In the genomic region with DNA sequence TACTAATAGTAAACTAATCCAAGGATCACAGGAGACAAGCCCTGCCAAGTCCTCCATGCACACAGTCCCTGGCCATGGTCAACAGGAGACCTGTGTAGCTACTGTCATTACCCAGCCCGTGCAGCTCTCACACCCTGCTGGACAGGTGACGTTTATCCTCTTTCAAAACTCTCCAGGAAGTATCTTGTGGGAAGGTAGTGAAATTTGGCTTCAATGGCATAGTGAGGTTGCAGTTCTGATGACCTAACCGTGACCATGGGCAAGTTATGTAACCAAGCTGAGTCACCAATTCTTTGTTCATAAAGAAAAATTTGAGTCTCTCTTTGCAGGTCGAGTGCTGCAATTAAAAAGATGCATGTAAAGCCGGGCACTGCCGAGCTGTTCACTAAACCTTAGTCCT, we compare ENCODE assay signal across 11 cellular contexts. TPM values are rescaled to one million over a fixed set of nuclear protein-coding genes. Genes with fewer than 3 reads are reported as not detected.
A peak's percentile ranks its signal among the peaks of the same experiment; 100 is the strongest.
DNase-seq lines count a peak whose midpoint lies in the region; ATAC-seq, FAIRE-seq and TF ChIP-seq lines count a peak whose summit lies in the region.
"Had no signal": no experiment of that assay in that cellular context is flagged by ENCODE, and none has a peak within 500 bp of the region (broad histone marks: within the 10 kb centered on the region; RNA-seq: fewer than 3 reads in every experiment).

No MANE protein-coding gene starts in this region.

- H3K36me3 ChIP-seq in HCT116 (ENCODE audit: control insufficient read depth in 1 of 2, insufficient read depth in 2 of 2, low read length in 2 of 2) (no peaks in the 10 kb centered on the region), RWPE2 (ENCODE audit: low read depth) (no peaks in the 10 kb centered on the region), heart left ventricle (no peaks in the 10 kb centered on the region), skeletal muscle satellite cell (ENCODE audit: insufficient read depth, low read length) (no peaks in the 10 kb centered on the region), small intestine (ENCODE audit: control insufficient read depth in 2 of 2, insufficient read depth in 2 of 2, low read length in 2 of 2) (no peaks in the 10 kb centered on the region), SK-N-SH (replicated peaks in 1 of 2; ENCODE audit: control insufficient read depth in 1 of 2, insufficient read depth in 2 of 2, low read length in 1 of 2) (no peaks in the 10 kb centered on the region)
- H3K36me3 ChIP-seq: tibial nerve had no signal

- no peak for TF ChIP-seq POLR2A in HCT116 (IDR thresholded peaks at IDR 0.05; ENCODE audit: borderline replicate concordance, extremely low read depth, insufficient read depth, insufficient read length)
- TF ChIP-seq POLR2A in heart left ventricle (IDR thresholded peaks at IDR 0.05) = no peak

- 37 to 62% (median 52%) methylated on average over 6 of the region's 6 CpGs for WGBS in heart left ventricle, 4 donors
- WGBS in small intestine, 3 donors = 32 to 44% (median 36%) methylated on average over 6 of the region's 6 CpGs
- WGBS in SK-N-SH (ENCODE audit: low lambda C conversion rate) = 46% methylated on average over 6 of the region's 6 CpGs

- intact Hi-C loops in HCT116 (cut with micrococcal nuclease) (no loop called here), heart left ventricle (cut with DNase I) (no loop called here)

- no peak for TF ChIP-seq RAD21 in HCT116 (IDR thresholded peaks at IDR 0.05; ENCODE audit: low read depth)
- TF ChIP-seq RAD21 in SK-N-SH (IDR thresholded peaks at IDR 0.05; ENCODE audit: low read length) = no peak

- DNase-seq in HCT116 (ENCODE audit: low read depth, low spot score) = peak; percentile 13
- DNase-seq in RWPE2 (ENCODE audit: low spot score) = no peak
- no peak for DNase-seq in heart left ventricle
- DNase-seq in activated CD4-positive, CD25-positive, alpha-beta regulatory T cell (lab: John Stamatoyannopoulos, UW) = no peak
- no peak for DNase-seq in small intestine
- no peak for DNase-seq in SK-N-SH
- DNase-seq: activated CD4-positive, alpha-beta memory T cell treated with anti-CD3 and anti-CD28 coated beads, Interleukin-2, amount 10 ng/mL, durations not matched to agents 7 days and 5 days; NCI-H1694 had no signal

- POLR2A ChIA-PET in HCT116 (lab: Charles Lee) = no interaction called here
- POLR2A ChIA-PET in SK-N-SH (lab: Yijun Ruan, JAX) = interaction anchor here (0.6 kb wide), 1 partner anchor 16 kb away, joined by 3 read pairs; no protein-coding TSS in a partner anchor

- TF ChIP-seq EP300 in SK-N-SH (IDR thresholded peaks at IDR 0.05; ENCODE audit: borderline replicate concordance in 1 of 2, low read depth in 1 of 2, low read length in 1 of 2) = no peak

- H3K27ac ChIP-seq in HCT116 (ENCODE audit: low read depth, low read length) = no peak overlapping the region
- H3K27ac ChIP-seq in RWPE2 (ENCODE audit: poor library complexity, severe bottlenecking) = peak overlapping the region; percentile 79
- H3K27ac ChIP-seq in heart left ventricle = peak overlapping the region in 11 of 12 donors; percentile 15 to 86 (median 69)
- H3K27ac ChIP-seq in small intestine (ENCODE audit: low read depth in 1 of 2, low read length in 1 of 2) = peak overlapping the region in 1 of 2 donors; percentile 60
- H3K27ac ChIP-seq in SK-N-SH (ENCODE audit: low read depth in 2 of 2, low read length in 1 of 2) = no peak overlapping the region

- H3F3A ChIP-seq in SK-N-SH (replicated peaks; ENCODE audit: insufficient read depth) = no peaks in the 10 kb centered on the region

- no peak overlapping the region for H3K9ac ChIP-seq in HCT116 (ENCODE audit: low read length)
- H3K9ac ChIP-seq in skeletal muscle satellite cell (ENCODE audit: low read depth, low read length) = no peak overlapping the region
- no peak overlapping the region for H3K9ac ChIP-seq in SK-N-SH

- no peak for TF ChIP-seq CTCF in HCT116 (IDR thresholded peaks at IDR 0.05 in 2 of 3, conservative IDR thresholded peaks at IDR 0.05 in 1 of 3; ENCODE audit: borderline replicate concordance in 1 of 3, insufficient read depth in 1 of 3, low read depth in 2 of 3, low read length in 2 of 3)
- no peak for TF ChIP-seq CTCF in RWPE2 (IDR thresholded peaks at IDR 0.05; ENCODE audit: poor library complexity, severe bottlenecking)
- TF ChIP-seq CTCF in heart left ventricle (IDR thresholded peaks at IDR 0.05) = no peak
- TF ChIP-seq CTCF in SK-N-SH (IDR thresholded peaks at IDR 0.05) = no peak

- H3K9me2 ChIP-seq in HCT116 (ENCODE audit: insufficient read depth) = no peaks in the 10 kb centered on the region
- H3K9me2 ChIP-seq in SK-N-SH = no peaks in the 10 kb centered on the region

- CTCF ChIA-PET in HCT116 (lab: Charles Lee) = interaction anchor here (1.3 kb wide), 1 partner anchor 15 kb away, joined by 3 read pairs; no protein-coding TSS in a partner anchor
- CTCF ChIA-PET in SK-N-SH (lab: Yijun Ruan, JAX) = interaction anchor here (0.6 to 6.6 kb wide), 5 partner anchors 13 to 1931 kb away, joined by 3 to 47 read pairs (median 4); no protein-coding TSS in a partner anchor

- ATAC-seq in HCT116 = peak; percentile 48; the same call in 1 of the 2 replicates
- peak; percentile 80 for ATAC-seq in RWPE2 (ENCODE audit: low read depth)
- ATAC-seq in heart left ventricle = peak in 2 of 4 donors; percentile 32 to 34
- no peak for ATAC-seq in GM19035 (IDR thresholded peaks at IDR 0.05; ENCODE audit: unreplicated experiment)

- H3K27me3 ChIP-seq in HCT116 (ENCODE audit: insufficient read depth, low read length) = no peaks in the 10 kb centered on the region
- no peaks in the 10 kb centered on the region for H3K27me3 ChIP-seq in RWPE2 (ENCODE audit: insufficient read depth, poor library complexity, severe bottlenecking)
- no peaks in the 10 kb centered on the region for H3K27me3 ChIP-seq in heart left ventricle
- H3K27me3 ChIP-seq in skeletal muscle satellite cell (ENCODE audit: control insufficient read depth, insufficient read depth, low read length) = peaks cover 3% of the 10 kb centered on the region
- no peaks in the 10 kb centered on the region for H3K27me3 ChIP-seq in small intestine (ENCODE audit: control insufficient read depth in 2 of 2, insufficient read depth in 2 of 2, low read length in 2 of 2)
- H3K27me3 ChIP-seq in SK-N-SH (ENCODE audit: insufficient read depth) = no peaks in the 10 kb centered on the region
- H3K27me3 ChIP-seq: tibial nerve had no signal

- H3K4me1 ChIP-seq in HCT116 (ENCODE audit: control insufficient read depth in 1 of 2, insufficient read depth in 2 of 2, low read length in 2 of 2) (peaks cover 12 to 29% of the 10 kb centered on the region in 2 experiments), RWPE2 (ENCODE audit: insufficient read depth, poor library complexity, severe bottlenecking) (peaks cover 23% of the 10 kb centered on the region), heart left ventricle (peaks cover 9 to 55% (median 37%) of the 10 kb centered on the region in 12 donors), skeletal muscle satellite cell (ENCODE audit: control insufficient read depth, insufficient read depth, low read length) (peaks cover 27% of the 10 kb centered on the region), small intestine (ENCODE audit: control insufficient read depth in 2 of 2, insufficient read depth in 1 of 2, low read depth in 1 of 2, low read length in 1 of 2) (peaks cover 0 to 13% of the 10 kb centered on the region in 2 donors), SK-N-SH (ENCODE audit: control insufficient read depth in 1 of 2, insufficient read depth in 2 of 2, low read depth in 1 of 2, low read length in 1 of 2) (peaks cover 0 to 11% of the 10 kb centered on the region in 2 experiments; a peak in 1 of 4 replicates)

- H4K20me1 ChIP-seq in HCT116 (ENCODE audit: insufficient read depth) (no peaks in the 10 kb centered on the region), SK-N-SH (ENCODE audit: insufficient read depth) (no peaks in the 10 kb centered on the region)

- no TSS peak for BruUV-seq in HCT116 (replicated peaks; lab: Mats Ljungman, UMichigan)

- H3K9me3 ChIP-seq in HCT116 (ENCODE audit: control insufficient read depth in 1 of 2, insufficient read depth in 1 of 2, low read depth in 1 of 2, low read length in 2 of 2) = no peaks in the 10 kb centered on the region
- H3K9me3 ChIP-seq in RWPE2 (ENCODE audit: severe bottlenecking) = no peaks in the 10 kb centered on the region
- no peaks in the 10 kb centered on the region for H3K9me3 ChIP-seq in heart left ventricle
- H3K9me3 ChIP-seq in skeletal muscle satellite cell (replicated peaks; ENCODE audit: low read length) = no peaks in the 10 kb centered on the region
- no peaks in the 10 kb centered on the region for H3K9me3 ChIP-seq in small intestine (ENCODE audit: control insufficient read depth, low read depth)
- no peaks in the 10 kb centered on the region for H3K9me3 ChIP-seq in SK-N-SH
- H3K9me3 ChIP-seq: tibial nerve had no signal

- FAIRE-seq in small intestine (lab: Jason Lieb, UNC) = no peak

- RAD21 ChIA-PET in HCT116 (lab: Charles Lee; ENCODE audit: low non-redundant PET in 1 of 2, low total read pairs in 2 of 2, uncharacterized antibody in 2 of 2, unreplicated experiment in 2 of 2) = no interaction called here

- H3K4me2 ChIP-seq in HCT116 (ENCODE audit: low read length) (peak overlapping the region; percentile 37), skeletal muscle satellite cell (ENCODE audit: low read length) (peak overlapping the region; percentile 71), SK-N-SH (no peak overlapping the region)

- no peaks in the 10 kb centered on the region for H3K79me2 ChIP-seq in HCT116 (ENCODE audit: insufficient read depth, low read length)
- no peaks in the 10 kb centered on the region for H3K79me2 ChIP-seq in SK-N-SH (ENCODE audit: insufficient read depth)

- no peak overlapping the region for H3K4me3 ChIP-seq in HCT116 (replicated peaks in 1 of 2; ENCODE audit: low read depth in 1 of 2, low read length in 2 of 2)
- no peak overlapping the region for H3K4me3 ChIP-seq in RWPE2 (ENCODE audit: severe bottlenecking)
- no peak overlapping the region for H3K4me3 ChIP-seq in heart left ventricle
- peak overlapping the region; percentile 26 for H3K4me3 ChIP-seq in skeletal muscle satellite cell (ENCODE audit: low read length)
- H3K4me3 ChIP-seq in small intestine (ENCODE audit: low read depth in 1 of 2, low read length in 2 of 2) = no peak overlapping the region
- no peak overlapping the region for H3K4me3 ChIP-seq in SK-N-SH (ENCODE audit: low read depth in 2 of 2, low read length in 1 of 2)
- H3K4me3 ChIP-seq: tibial nerve had no signal

- H2AFZ ChIP-seq in HCT116 (ENCODE audit: low read depth, low read length, poor library complexity, severe bottlenecking) (no peak overlapping the region), SK-N-SH (ENCODE audit: low read depth) (no peak overlapping the region)

RNA-seq across cellular contexts. Expression of a gene that starts 11.3 kb away (rescaled TPM):
- total RNA-seq in HCT116 (2021; ENCODE audit: unreplicated experiment) (2.2 TPM), heart left ventricle (10 to 100 TPM in 1 of 9 donors, 1 to 10 TPM in 8; 1.6 to 15.1 (median 5.9) TPM)
- polyA plus RNA-seq in HCT116 (2012) = 1.2 and 1.7 TPM in 2 replicates
- polyA plus RNA-seq in heart left ventricle (1 to 10 TPM; 2.1 to 3.1 TPM), small intestine (10 to 100 TPM in 2 of 3 donors, 1 to 10 TPM in 1; 7.4 to 13.0 (median 11.7) TPM), SK-N-SH (2012; rRNA removed) (not detected in 2 replicates)
- total RNA-seq in skeletal muscle satellite cell (2012; rRNA removed) = 1.5 and 1.8 TPM in 2 replicates
- not detected in 2 replicates for polyA plus RNA-seq in SK-N-SH (2012; cell fraction: cytosol; rRNA removed)
- polyA plus RNA-seq in SK-N-SH (2012; cell fraction: nucleus; rRNA removed) = 0.02 and 0.04 TPM in 2 replicates

Comparison
In these comparisons a context has a peak if more than half of its experiments do, and no peak if none do; other contexts are left out.
1. H3K27ac ChIP-seq: peak in RWPE2 (single experiment) and heart left ventricle (11 of 12); none in HCT116 (single experiment) and SK-N-SH (0 of 2).